ENCODE assay signal across 33 cellular contexts in the genomic region with DNA sequence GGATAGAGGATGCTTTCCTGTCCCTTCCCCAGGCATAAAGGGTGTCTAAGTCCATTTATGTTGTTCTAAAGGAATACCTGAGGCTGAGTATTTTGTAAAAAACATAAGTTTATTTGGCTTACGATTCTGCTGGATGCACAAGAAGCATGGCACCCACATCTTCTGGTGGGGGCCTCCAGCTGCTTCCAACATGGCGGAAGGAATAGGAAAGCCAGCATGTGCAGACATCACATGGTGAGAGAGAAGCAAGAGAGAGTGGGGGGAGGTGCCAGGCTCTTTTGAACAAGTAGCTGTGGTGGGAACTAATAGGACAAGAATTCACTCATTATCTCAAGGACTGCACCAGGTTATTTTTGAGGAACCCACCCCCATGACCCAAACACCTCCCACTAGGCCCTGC.
"Had no signal": no experiment of that assay in that cellular context is flagged by ENCODE, and none has a peak within 500 bp of the region (broad histone marks: within the 10 kb centered on the region; RNA-seq: fewer than 3 reads in every experiment).

No MANE protein-coding gene starts in this region.

- H3K4me3 Mint-ChIP-seq: activated CD4-positive, alpha-beta T cell treated with anti-CD3 and anti-CD28 coated beads, Interleukin-2, amount 10 ng/mL, durations not matched to agents 24 days and 14 days; activated CD8-positive, alpha-beta T cell treated with anti-CD3 and anti-CD28 coated beads for 36 hours; activated naive CD8-positive, alpha-beta T cell treated with anti-CD3 and anti-CD28 coated beads for 36 hours; activated T-cell treated with anti-CD3 and anti-CD28 coated beads, Interleukin-2, amount 50 U/mL, for 72 hours; activated T-helper 17 cell treated with anti-CD3 and anti-CD28 coated beads, Interleukin-2, amount 50 U/mL, for 72 hours; central memory CD8-positive, alpha-beta T cell; T-cell; T-helper 17 cell had no signal

- H3K27me3 Mint-ChIP-seq: activated CD4-positive, alpha-beta T cell treated with anti-CD3 and anti-CD28 coated beads, Interleukin-2, amount 10 ng/mL, durations not matched to agents 24 days and 14 days; activated CD8-positive, alpha-beta T cell treated with anti-CD3 and anti-CD28 coated beads for 36 hours; central memory CD8-positive, alpha-beta T cell; T-cell; T-helper 17 cell had no signal

- H3K9me3 ChIP-seq: Peyer's patch had no signal

- H3K4me1 Mint-ChIP-seq: activated CD4-positive, alpha-beta T cell treated with anti-CD3 and anti-CD28 coated beads, Interleukin-2, amount 10 ng/mL, durations not matched to agents 24 days and 14 days; activated naive CD8-positive, alpha-beta T cell treated with anti-CD3 and anti-CD28 coated beads for 36 hours; activated T-helper 17 cell treated with anti-CD3 and anti-CD28 coated beads, Interleukin-2, amount 50 U/mL, for 72 hours; central memory CD8-positive, alpha-beta T cell; T-cell; T-helper 17 cell had no signal

- H3K36me3 ChIP-seq: cardiac muscle cell, Peyer's patch, WERI-Rb-1 had no signal

- H3K4me3 ChIP-seq: cardiac muscle cell, Peyer's patch had no signal

- H3K27ac Mint-ChIP-seq: activated CD4-positive, alpha-beta T cell treated with anti-CD3 and anti-CD28 coated beads, Interleukin-2, amount 10 ng/mL, durations not matched to agents 24 days and 14 days; activated CD8-positive, alpha-beta T cell treated with anti-CD3 and anti-CD28 coated beads for 36 hours; activated naive CD8-positive, alpha-beta T cell treated with anti-CD3 and anti-CD28 coated beads for 36 hours; activated T-cell treated with anti-CD3 and anti-CD28 coated beads, Interleukin-2, amount 50 U/mL, for 72 hours; activated T-helper 17 cell treated with anti-CD3 and anti-CD28 coated beads, Interleukin-2, amount 50 U/mL, for 72 hours; T-cell; T-helper 17 cell had no signal

- H3K4me1 ChIP-seq: Peyer's patch had no signal

- H3K27ac ChIP-seq: cardiac muscle cell, Peyer's patch, WERI-Rb-1 had no signal

- H3K27me3 ChIP-seq: cardiac muscle cell, Peyer's patch had no signal

- DNase-seq: activated CD4-positive, alpha-beta T cell treated with anti-CD3 and anti-CD28 coated beads, Interleukin-2, amount 10 ng/mL, durations not matched to agents 24 days and 14 days; activated CD4-positive, alpha-beta T cell treated with anti-CD3 and anti-CD28 coated beads, Interleukin-2, amount 50 U/mL, for 4 hours; activated CD8-positive, alpha-beta T cell treated with anti-CD3 and anti-CD28 coated beads for 36 hours; activated effector memory CD4-positive, alpha-beta T cell treated with anti-CD3 and anti-CD28 coated beads, Interleukin-2, amount 50 U/mL, for 16 hours; activated naive CD4-positive, alpha-beta T cell; activated naive CD4-positive, alpha-beta T cell treated with anti-CD3 and anti-CD28 coated beads, Interleukin-2, amount 50 U/mL, for 16 hours; activated naive CD8-positive, alpha-beta T cell treated with anti-CD3 and anti-CD28 coated beads for 36 hours; activated T-cell treated with anti-CD3 and anti-CD28 coated beads, Interleukin-2, amount 50 U/mL, for 1 hour; activated T-cell treated with anti-CD3 and anti-CD28 coated beads, Interleukin-2, amount 50 U/mL, for 72 hours; amniotic stem cell; aorta; Karpas-422; NCI-H1105 treated with DMSO at 0.1 percent for 48 hours; NCI-H1436; NCI-H1694; NCI-H1930; NCI-H2081 treated with DMSO at 0.1 percent for 48 hours; NCI-H345; NCI-H524 treated with DMSO at 0.1 percent for 48 hours; NCI-H748 treated with DMSO at 0.1 percent for 48 hours; NK-92 treated with Interleukin-12 subunit alpha and Interleukin-12 subunit beta, amount 100 ng/mL, for 24 hours; PC-3; Peyer's patch; RPMI8226; SHP77 treated with DMSO at 0.1 percent for 48 hours; T-cell; T-helper 17 cell; T-helper 9 cell; WERI-Rb-1 had no signal

- H3K36me3 Mint-ChIP-seq: activated naive CD8-positive, alpha-beta T cell treated with anti-CD3 and anti-CD28 coated beads for 36 hours; T-cell had no signal

- ATAC-seq: activated CD8-positive, alpha-beta T cell treated with anti-CD3 and anti-CD28 coated beads for 36 hours; activated T-cell treated with anti-CD3 and anti-CD28 coated beads, Interleukin-2, amount 50 U/mL, for 72 hours; activated T-helper 17 cell treated with anti-CD3 and anti-CD28 coated beads, Interleukin-2, amount 50 U/mL, for 72 hours; PC-3; SK-N-SH treated with all-trans-retinoic acid at 6 μM for 48 hours; T-cell; T-helper 17 cell had no signal
